8 cellular contexts compared by ENCODE assay signal in the genomic region with DNA sequence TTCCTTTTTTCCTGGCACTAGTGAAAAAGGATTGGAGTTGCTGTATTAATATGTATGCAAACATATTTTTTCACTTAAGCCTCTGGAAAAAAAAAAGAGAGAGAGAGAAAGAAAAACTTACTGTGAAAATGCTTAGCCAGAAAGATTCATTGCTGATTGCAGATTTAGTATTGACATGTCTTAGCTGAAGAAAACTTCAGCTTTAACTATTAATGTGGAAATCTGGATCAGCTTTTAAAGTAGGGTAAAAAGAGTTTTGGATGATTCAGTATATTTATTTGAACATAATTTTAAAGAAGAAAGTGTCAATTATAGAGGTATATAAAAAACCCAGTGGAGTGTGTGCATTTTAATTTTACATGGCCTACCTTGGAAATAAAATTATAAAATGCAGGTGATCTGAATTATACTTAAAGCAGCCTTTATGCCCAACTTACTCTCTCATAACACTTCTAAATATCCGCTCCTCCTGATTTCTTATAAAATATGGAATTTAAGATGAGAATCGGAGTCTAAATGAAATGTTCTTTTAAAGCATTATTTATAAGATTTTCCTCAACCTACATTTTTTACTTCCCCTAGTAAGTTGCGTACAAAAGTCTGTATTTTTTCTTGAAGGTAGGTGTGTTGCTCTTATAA. TPM values are rescaled to one million over a fixed set of nuclear protein-coding genes. Genes with fewer than 3 reads are reported as not detected.
DNase-seq lines count a peak whose midpoint lies in the region; ATAC-seq and TF ChIP-seq lines count a peak whose summit lies in the region.

No MANE protein-coding gene starts in this region.

- peaks cover 4% of the 10 kb centered on the region; the same call in 1 of the 2 replicates for H4K20me1 ChIP-seq in DOHH2 (ENCODE audit: control insufficient read depth, insufficient read depth, low read depth, low read length)
- peaks cover 3% of the 10 kb centered on the region for H4K20me1 ChIP-seq in fibroblast of lung (ENCODE audit: control insufficient read depth, extremely low read depth, insufficient read depth, low read length)

- peak in 1 of 2 donors; percentile 13 for TF ChIP-seq POLR2A in Peyer's patch (IDR thresholded peaks at IDR 0.05)

- H3K9me3 ChIP-seq in DOHH2 (ENCODE audit: control insufficient read depth, insufficient read depth, low read length) (no peaks in the 10 kb centered on the region), Peyer's patch (no peaks in the 10 kb centered on the region), fibroblast of lung (ENCODE audit: control insufficient read depth, insufficient read depth, low read depth, low read length) (no peaks in the 10 kb centered on the region)

- H3K4me2 ChIP-seq in DOHH2 (ENCODE audit: low read length) (peak overlapping the region; percentile 88; the same call in 1 of the 2 replicates), fibroblast of lung (ENCODE audit: extremely low read depth, insufficient read depth, low read length) (peak overlapping the region; percentile 82)

- no peak overlapping the region for H3K9ac ChIP-seq in fibroblast of lung (ENCODE audit: insufficient read depth, low read length)
- H3K9ac ChIP-seq in rectal smooth muscle tissue (ENCODE audit: low read length): no peak overlapping the region

- H3K79me2 ChIP-seq in DOHH2 (ENCODE audit: control insufficient read depth, low read length) (peaks cover 30% of the 10 kb centered on the region), fibroblast of lung (ENCODE audit: control insufficient read depth, insufficient read depth, low read length) (peaks cover 35% of the 10 kb centered on the region)

- DNase-seq in Peyer's patch: no peak
- DNase-seq in fibroblast of lung (ENCODE audit: low read depth in 2 of 2): peak in 1 of 2 donors; percentile 7
- DNase-seq in stimulated activated naive B cell treated with anti-CD40 and anti-IgM and Interleukin-4, amounts not matched to agents 10 μg/mL and 1 μg/mL and 100 μg/mL, for 72 hours: no peak
- no peak for DNase-seq in stimulated activated CD4-positive, alpha-beta T cell treated with anti-CD3 and anti-CD28 coated beads, Interleukin-2, amount 100 ng/mL, for 48 hours
- DNase-seq in C1 segment of cervical spinal cord (lab: John Stamatoyannopoulos, UW): no peak
- no peak for DNase-seq in DMS153 (lab: John Stamatoyannopoulos, UW)

- no peak overlapping the region for H3K4me3 ChIP-seq in DOHH2 (ENCODE audit: low read length)
- peak overlapping the region in 2 of 4 donors; percentile 76 to 77 for H3K4me3 ChIP-seq in Peyer's patch
- H3K4me3 ChIP-seq in fibroblast of lung (replicated peaks in 1 of 4; ENCODE audit: control extremely low read depth in 1 of 4, insufficient read depth in 1 of 4, low read depth in 3 of 4, low read length in 4 of 4): peak overlapping the region; percentile 66 to 99 (median 88)
- H3K4me3 ChIP-seq in rectal smooth muscle tissue (ENCODE audit: low read length): peak overlapping the region; percentile 83

- H3K27me3 Mint-ChIP-seq in stimulated activated naive B cell treated with anti-CD40 and anti-IgM and Interleukin-4, amounts not matched to agents 10 μg/mL and 1 μg/mL and 100 μg/mL, for 72 hours: no peaks in the 10 kb centered on the region

- H3K27ac ChIP-seq in DOHH2 (ENCODE audit: low read depth, low read length): no peak overlapping the region
- H3K27ac ChIP-seq in Peyer's patch: peak overlapping the region in 3 of 4 donors; percentile 33 to 97 (median 95)
- H3K27ac ChIP-seq in fibroblast of lung (ENCODE audit: insufficient read depth, low read length): peak overlapping the region; percentile 60
- peak overlapping the region; percentile 93 for H3K27ac ChIP-seq in rectal smooth muscle tissue (ENCODE audit: low read depth, low read length)

- no peak for ATAC-seq in stimulated activated naive B cell treated with anti-CD40 and anti-IgM and Interleukin-4, amounts not matched to agents 10 μg/mL and 1 μg/mL and 100 μg/mL, for 72 hours (replicated peaks)

- peaks cover 10 to 13% of the 10 kb centered on the region in 2 donors for H3K36me3 Mint-ChIP-seq in stimulated activated naive B cell treated with anti-CD40 and anti-IgM and Interleukin-4, amounts not matched to agents 10 μg/mL and 1 μg/mL and 100 μg/mL, for 72 hours

- no peak for TF ChIP-seq CTCF in DOHH2 (IDR thresholded peaks at IDR 0.05; ENCODE audit: low read depth, low read length, poor library complexity, severe bottlenecking)
- no peak for TF ChIP-seq CTCF in Peyer's patch (IDR thresholded peaks at IDR 0.05)
- TF ChIP-seq CTCF in fibroblast of lung (conservative IDR thresholded peaks at IDR 0.05 in 1 of 2, IDR thresholded peaks at IDR 0.05 in 1 of 2; ENCODE audit: low read depth in 1 of 2, low read length in 2 of 2): no peak

- peaks cover 18% of the 10 kb centered on the region for H3F3A ChIP-seq in DOHH2 (ENCODE audit: control insufficient read depth, insufficient read depth)

- H3K36me3 ChIP-seq in DOHH2 (ENCODE audit: control insufficient read depth, low read length): peaks cover 32% of the 10 kb centered on the region
- H3K36me3 ChIP-seq in Peyer's patch: peaks cover 0 to 16% (median 0%) of the 10 kb centered on the region in 3 donors
- peaks cover 13% of the 10 kb centered on the region for H3K36me3 ChIP-seq in fibroblast of lung (ENCODE audit: control insufficient read depth, insufficient read depth, low read length)
- H3K36me3 ChIP-seq in rectal smooth muscle tissue (ENCODE audit: control insufficient read depth, insufficient read depth, low read length): peaks cover 6% of the 10 kb centered on the region

- H3K9me2 ChIP-seq in DOHH2 (replicated peaks; ENCODE audit: control insufficient read depth, low read length): no peaks in the 10 kb centered on the region

- H3K27ac Mint-ChIP-seq in stimulated activated naive B cell treated with anti-CD40 and anti-IgM and Interleukin-4, amounts not matched to agents 10 μg/mL and 1 μg/mL and 100 μg/mL, for 72 hours: no peak overlapping the region

- no peak overlapping the region for H2AFZ ChIP-seq in fibroblast of lung (ENCODE audit: low read length)

- H3K9me3 Mint-ChIP-seq in stimulated activated naive B cell treated with anti-CD40 and anti-IgM and Interleukin-4, amounts not matched to agents 10 μg/mL and 1 μg/mL and 100 μg/mL, for 72 hours: no peaks in the 10 kb centered on the region

- no peak overlapping the region for H3K4me3 Mint-ChIP-seq in stimulated activated naive B cell treated with anti-CD40 and anti-IgM and Interleukin-4, amounts not matched to agents 10 μg/mL and 1 μg/mL and 100 μg/mL, for 72 hours

- H3K27me3 ChIP-seq in DOHH2 (ENCODE audit: control insufficient read depth, low read length) (no peaks in the 10 kb centered on the region), Peyer's patch (no peaks in the 10 kb centered on the region), fibroblast of lung (ENCODE audit: control insufficient read depth, insufficient read depth, low read length) (no peaks in the 10 kb centered on the region), rectal smooth muscle tissue (ENCODE audit: control insufficient read depth, insufficient read depth, low read length) (no peaks in the 10 kb centered on the region)

- H3K4me1 ChIP-seq in DOHH2 (ENCODE audit: control insufficient read depth, low read length) (peaks cover 32% of the 10 kb centered on the region), Peyer's patch (peaks cover 0 to 10% (median 5%) of the 10 kb centered on the region in 4 donors), fibroblast of lung (ENCODE audit: control insufficient read depth, extremely low read depth, insufficient read depth, low read length) (no peaks in the 10 kb centered on the region), rectal smooth muscle tissue (ENCODE audit: control insufficient read depth, insufficient read depth, low read length) (peaks cover 9% of the 10 kb centered on the region)

- peaks cover 17 to 28% of the 10 kb centered on the region in 2 donors for H3K4me1 Mint-ChIP-seq in stimulated activated naive B cell treated with anti-CD40 and anti-IgM and Interleukin-4, amounts not matched to agents 10 μg/mL and 1 μg/mL and 100 μg/mL, for 72 hours

RNA-seq across cellular contexts. Expression of a gene that starts 3.6 kb away (rescaled TPM):
- total RNA-seq in Peyer's patch: 100 to 1,000 TPM in 1 of 4 donors, 10 to 100 TPM in 3; 67.7 to 122 (median 83.1) TPM
- 94.8 and 139 TPM in 2 replicates for total RNA-seq in fibroblast of lung
- polyA plus RNA-seq in fibroblast of lung: 230 and 370 TPM in 2 replicates
- polyA plus RNA-seq in fibroblast of lung (2012): 293 and 445 TPM in 2 replicates
- 64.5 and 110 TPM in 2 replicates for polyA minus RNA-seq in fibroblast of lung (ENCODE audit: low replicate concordance)
